18 cellular contexts compared by ENCODE assay signal in genomic region chr1:228848406-228848805, GRCh38.
A peak's percentile ranks its signal among the peaks of the same experiment; 100 is the strongest.
DNase-seq lines count a peak whose midpoint lies in the region; ATAC-seq and TF ChIP-seq lines count a peak whose summit lies in the region.
"Had no signal": no experiment of that assay in that cellular context is flagged by ENCODE, and none has a peak within 500 bp of the region (broad histone marks: within the 10 kb centered on the region; RNA-seq: fewer than 3 reads in every experiment).

No MANE protein-coding gene starts in this region.

- no peak overlapping the region for H3K23ac ChIP-seq in mesenchymal stem cell (ENCODE audit: low read length in 2 of 2)

- H4K8ac ChIP-seq in mesenchymal stem cell (ENCODE audit: low read length) = no peak overlapping the region

- H3K18ac ChIP-seq in mesenchymal stem cell (ENCODE audit: low read depth in 1 of 2, low read length in 2 of 2) = peak overlapping the region in 1 of 2 experiments; percentile 16

- no peak overlapping the region for H2BK5ac ChIP-seq in mesenchymal stem cell (ENCODE audit: low read depth, low read length, poor library complexity, severe bottlenecking)

- peaks cover 27% of the 10 kb centered on the region for H3K4me1 ChIP-seq in body of pancreas
- H3K4me1 ChIP-seq in mesenchymal stem cell (ENCODE audit: control insufficient read depth, insufficient read depth, low read depth, low read length) = peaks cover 4% of the 10 kb centered on the region
- peaks cover 3 to 42% (median 25%) of the 10 kb centered on the region in 4 donors for H3K4me1 ChIP-seq in transverse colon
- H3K4me1 ChIP-seq: adrenal gland, SJCRH30 had no signal

- H3K4me3 ChIP-seq in body of pancreas (no peak overlapping the region), mesenchymal stem cell (ENCODE audit: insufficient read depth in 1 of 2, low read depth in 1 of 2, low read length in 2 of 2) (no peak overlapping the region), transverse colon (no peak overlapping the region)
- H3K4me3 ChIP-seq: adrenal gland, BLaER1, MG63, SJCRH30 had no signal

- H3K27ac ChIP-seq in body of pancreas (peak overlapping the region in 2 of 4 donors; percentile 22 to 54), mesenchymal stem cell (ENCODE audit: low read length, poor library complexity, severe bottlenecking) (no peak overlapping the region), transverse colon (peak overlapping the region; percentile 14 to 76 (median 69))
- H3K27ac ChIP-seq: adrenal gland, BLaER1, SJCRH30 had no signal

- intact Hi-C loops in body of pancreas (cut with DNase I) = no loop called here
- intact Hi-C loops in transverse colon (cut with DNase I; ENCODE audit: low total_unique reads) = no loop called here

- H2BK120ac ChIP-seq in mesenchymal stem cell (ENCODE audit: low read depth, low read length) = no peak overlapping the region

- 72 to 88% methylated on average over 2 of the region's 2 CpGs for WGBS in body of pancreas, 2 donors
- WGBS in mesenchymal stem cell = 53% methylated on average over 2 of the region's 2 CpGs
- WGBS in transverse colon (ENCODE audit: low coverage in 1 of 2), 2 donors = 38% methylated on average over 2 of the region's 2 CpGs; no CpG with 5 or more reads in 1 of the 2 donors

- ATAC-seq in body of pancreas (peak; percentile 14), GM21390 (IDR thresholded peaks at IDR 0.05; ENCODE audit: unreplicated experiment) (no peak)
- ATAC-seq: PC-3 had no signal

- H3K9ac ChIP-seq in mesenchymal stem cell (ENCODE audit: low read length) = no peak overlapping the region
- H3K9ac ChIP-seq: BLaER1 had no signal

- H3K4me2 ChIP-seq in mesenchymal stem cell (ENCODE audit: low read length, poor library complexity, severe bottlenecking) = no peak overlapping the region
- H3K4me2 ChIP-seq: BLaER1 had no signal

- H3K36me3 ChIP-seq in body of pancreas (replicated peaks in 1 of 2; ENCODE audit: insufficient read depth in 1 of 2, low read depth in 2 of 2) (no peaks in the 10 kb centered on the region), mesenchymal stem cell (ENCODE audit: control insufficient read depth in 1 of 2, insufficient read depth in 2 of 2, low read depth in 1 of 2, low read length in 2 of 2) (no peaks in the 10 kb centered on the region), transverse colon (no peaks in the 10 kb centered on the region)
- H3K36me3 ChIP-seq: adrenal gland, BLaER1, MG63, SJCRH30 had no signal

- no peak for TF ChIP-seq EP300 in transverse colon (IDR thresholded peaks at IDR 0.05; ENCODE audit: low read depth)

- peak overlapping the region; percentile 82 for H2BK15ac ChIP-seq in mesenchymal stem cell (ENCODE audit: low read depth, poor library complexity, severe bottlenecking)

- no peak overlapping the region for H2AK5ac ChIP-seq in mesenchymal stem cell (ENCODE audit: low read length, severe bottlenecking)

- H3K79me1 ChIP-seq in mesenchymal stem cell (replicated peaks; ENCODE audit: low read length, poor library complexity, severe bottlenecking) = no peaks in the 10 kb centered on the region

- H3K9me3 ChIP-seq in body of pancreas (no peaks in the 10 kb centered on the region), mesenchymal stem cell (ENCODE audit: control insufficient read depth, low read length) (no peaks in the 10 kb centered on the region), transverse colon (no peaks in the 10 kb centered on the region)
- H3K9me3 ChIP-seq: adrenal gland, SJCRH30 had no signal

- in situ Hi-C loops in transverse colon (cut with MboI; ENCODE audit: low pct_ligation_motif_present in 1 of 4, low pct_unique_long_range_greater_than_20kb in 1 of 4, low sequenced_read_pairs in 3 of 4) = no loop called here

- TF ChIP-seq POLR2A in body of pancreas (IDR thresholded peaks at IDR 0.05) (no peak), transverse colon (IDR thresholded peaks at IDR 0.05) (no peak)

- H2BK12ac ChIP-seq in mesenchymal stem cell (ENCODE audit: low read length in 2 of 2) = peak overlapping the region in 1 of 2 experiments; percentile 72

- TF ChIP-seq CTCF in body of pancreas (IDR thresholded peaks at IDR 0.05) (no peak), transverse colon (IDR thresholded peaks at IDR 0.05) (no peak)

- H3K14ac ChIP-seq in mesenchymal stem cell (ENCODE audit: low read length in 2 of 2) = peak overlapping the region in 1 of 2 experiments; percentile 79

- H3K27me3 ChIP-seq in body of pancreas = no peaks in the 10 kb centered on the region
- H3K27me3 ChIP-seq in mesenchymal stem cell (ENCODE audit: control insufficient read depth in 1 of 2, insufficient read depth in 1 of 2, low read length in 2 of 2) = peaks cover 0 to 22% of the 10 kb centered on the region in 2 experiments
- no peaks in the 10 kb centered on the region for H3K27me3 ChIP-seq in transverse colon
- H3K27me3 ChIP-seq: adrenal gland, BLaER1, MG63, SJCRH30 had no signal

- H4K91ac ChIP-seq in mesenchymal stem cell (ENCODE audit: low read length) = no peak overlapping the region

- DNase-seq in activated CD8-positive, alpha-beta memory T cell treated with anti-CD3 and anti-CD28 coated beads for 24 hours = peak; percentile 37
- no peak for DNase-seq in activated CD8-positive, alpha-beta memory T cell treated with anti-CD3 and anti-CD28 coated beads, Interleukin-2, amount 50 U/mL, for 4 hours
- DNase-seq in body of pancreas = no peak
- no peak for DNase-seq in mesenchymal stem cell
- no peak for DNase-seq in transverse colon
- no peak for DNase-seq in HuH-7.5 (ENCODE audit: low spot score)
- no peak for DNase-seq in dedifferentiated amniotic fluid mesenchymal stem cell (ENCODE audit: extremely low spot score)
- DNase-seq: activated CD4-positive, alpha-beta T cell treated with anti-CD3 and anti-CD28 coated beads, Interleukin-2, amount 50 U/mL, for 1 hour; activated T-cell treated with anti-CD3 and anti-CD28 coated beads for 4 hours; MG63; NCI-H1436; NCI-H2171 treated with DMSO at 0.1 percent for 48 hours; occipital lobe; PC-3; SJCRH30 had no signal

- H2AFZ ChIP-seq in mesenchymal stem cell (ENCODE audit: low read depth, low read length) = no peak overlapping the region

- H3K4ac ChIP-seq in mesenchymal stem cell (ENCODE audit: low read depth in 1 of 2, low read length in 2 of 2) = peak overlapping the region in 1 of 2 experiments; percentile 10
